ENCODE assay signal across 1 cellular context in the genomic region with DNA sequence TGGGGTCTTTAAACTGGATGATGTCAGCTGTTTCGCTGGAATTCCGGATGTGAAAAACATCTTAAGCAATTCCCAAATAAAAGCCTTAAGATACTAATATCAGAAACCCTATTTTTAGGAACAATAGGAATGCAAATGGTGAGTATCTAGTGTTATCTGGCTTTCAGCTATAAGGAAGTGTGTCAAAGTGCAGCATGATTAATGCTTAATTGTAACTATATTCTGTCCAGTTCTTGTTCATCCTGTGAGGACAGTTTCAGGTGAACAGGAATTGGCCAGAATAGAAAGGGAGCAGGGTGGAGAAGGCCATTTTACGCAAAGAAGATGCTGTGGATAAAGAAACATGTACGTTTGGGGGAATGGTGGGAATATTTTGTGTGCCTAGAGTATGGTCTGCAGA.
TF ChIP-seq lines count a peak whose summit lies in the region.

No MANE protein-coding gene starts in this region.

TF ChIP-seq in GM23338, 12 proteins besides CTCF, POLR2A, EP300 and RAD21 (continued from another document):
- TF ChIP-seq, protein P1, sequence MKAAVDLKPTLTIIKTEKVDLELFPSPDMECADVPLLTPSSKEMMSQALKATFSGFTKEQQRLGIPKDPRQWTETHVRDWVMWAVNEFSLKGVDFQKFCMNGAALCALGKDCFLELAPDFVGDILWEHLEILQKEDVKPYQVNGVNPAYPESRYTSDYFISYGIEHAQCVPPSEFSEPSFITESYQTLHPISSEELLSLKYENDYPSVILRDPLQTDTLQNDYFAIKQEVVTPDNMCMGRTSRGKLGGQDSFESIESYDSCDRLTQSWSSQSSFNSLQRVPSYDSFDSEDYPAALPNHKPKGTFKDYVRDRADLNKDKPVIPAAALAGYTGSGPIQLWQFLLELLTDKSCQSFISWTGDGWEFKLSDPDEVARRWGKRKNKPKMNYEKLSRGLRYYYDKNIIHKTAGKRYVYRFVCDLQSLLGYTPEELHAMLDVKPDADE (IDR thresholded peaks at IDR 0.05) = no peak
